ENCODE assay signal across 8 cellular contexts in the genomic region with DNA sequence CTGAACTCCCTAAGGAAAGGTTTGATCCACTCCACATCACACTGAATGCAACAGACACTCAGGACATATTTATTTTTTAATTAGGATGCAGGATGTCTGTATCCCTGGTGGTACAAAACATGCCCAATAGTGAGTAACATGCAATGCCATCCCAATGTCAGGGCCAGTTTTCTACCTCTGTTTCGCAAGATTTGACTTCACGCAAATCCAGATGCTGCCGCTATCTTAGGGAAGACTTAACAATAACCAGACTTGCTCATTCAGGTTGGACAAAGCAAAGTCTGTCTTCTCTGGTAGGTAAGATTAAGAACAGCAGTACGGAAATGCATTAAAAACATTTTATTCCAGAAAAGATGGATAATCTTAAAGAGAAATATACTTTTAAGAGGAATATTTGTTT.
"Had no signal": no experiment of that assay in that cellular context is flagged by ENCODE, and none has a peak within 500 bp of the region (broad histone marks: within the 10 kb centered on the region; RNA-seq: fewer than 3 reads in every experiment).

No MANE protein-coding gene starts in this region.

- H2AFZ ChIP-seq: GM23338 had no signal

- ATAC-seq: GM23338, K562 had no signal

- DNase-seq: H9, HCEC 1CT, KG1 had no signal

- H3K4me3 ChIP-seq: GM23338, K562 had no signal

- FAIRE-seq: H1, H54, HTR-8/SVneo, K562 had no signal
